ENCODE assay signal across 18 cellular contexts in the genomic region with DNA sequence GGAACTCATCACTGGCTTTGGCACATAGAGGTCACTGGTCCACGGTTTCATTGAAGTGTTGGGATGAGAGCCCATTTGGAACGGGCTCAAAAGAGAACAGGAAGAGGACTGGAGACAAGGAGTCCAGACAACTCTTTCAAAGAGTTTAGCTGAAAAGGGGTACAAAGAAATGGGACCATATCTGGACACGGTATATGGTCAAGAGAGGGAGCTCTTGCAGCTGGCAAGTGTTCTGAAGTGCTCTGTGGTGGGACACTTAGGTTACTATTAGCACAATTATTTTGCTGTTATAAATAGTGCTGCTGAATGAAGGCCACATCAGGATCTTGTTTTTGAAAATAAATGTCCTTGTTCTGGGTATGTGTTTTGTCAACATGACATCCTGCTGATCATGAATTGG. TPM values are rescaled to one million over a fixed set of nuclear protein-coding genes. Genes with fewer than 3 reads are reported as not detected.
DNase-seq lines count a peak whose midpoint lies in the region; ATAC-seq, FAIRE-seq and TF ChIP-seq lines count a peak whose summit lies in the region.
"Had no signal": no experiment of that assay in that cellular context is flagged by ENCODE, and none has a peak within 500 bp of the region (broad histone marks: within the 10 kb centered on the region; RNA-seq: fewer than 3 reads in every experiment).

No MANE protein-coding gene starts in this region.

- intact Hi-C loops in HepG2 (cut with micrococcal nuclease; ENCODE audit: unreplicated experiment) (loop anchor here (1.0 kb wide), 1 partner anchor 129 kb away; no protein-coding TSS in a partner anchor), right lobe of liver (cut with DNase I) (no loop called here), PC-3 (cut with micrococcal nuclease) (no loop called here)

- POLR2A ChIA-PET in HepG2 (lab: Yijun Ruan, JAX) = interaction anchor here (1.7 kb wide), 1 partner anchor 27 kb away, joined by 4 read pairs; a partner anchor contains a TSS
- POLR2A ChIA-PET in PC-3 (lab: Charles Lee; ENCODE audit: unreplicated experiment) = no interaction called here

- H4K20me1 ChIP-seq in HepG2 (ENCODE audit: insufficient read depth, low read length) = no peaks in the 10 kb centered on the region
- no peaks in the 10 kb centered on the region for H4K20me1 ChIP-seq in PC-3 (ENCODE audit: low read length)

- no peak for TF ChIP-seq POLR2A in HepG2 (IDR thresholded peaks at IDR 0.05; ENCODE audit: insufficient read depth in 1 of 2, low read depth in 2 of 2, low read length in 2 of 2)
- TF ChIP-seq POLR2A in right lobe of liver (IDR thresholded peaks at IDR 0.05) = no peak
- no peak for TF ChIP-seq POLR2A in gastroesophageal sphincter (IDR thresholded peaks at IDR 0.05)

- no peak overlapping the region for H3K4me2 ChIP-seq in HepG2 (ENCODE audit: low read depth, low read length)
- H3K4me2 ChIP-seq in PC-3 (ENCODE audit: low read length) = no peak overlapping the region

- peak; percentile 38; the same call in 1 of the 2 replicates for TF ChIP-seq RAD21 in HepG2 (CRISPR knock-in tag; IDR thresholded peaks at IDR 0.05)

- H3F3A ChIP-seq in PC-3 (ENCODE audit: low read length, unreplicated experiment) = no peaks in the 10 kb centered on the region

- FAIRE-seq in HepG2 (lab: Jason Lieb, UNC) = peak; percentile 77
- FAIRE-seq: H1 had no signal

- BruUV-seq in HepG2 (replicated peaks; lab: Mats Ljungman, UMichigan) (no TSS peak), PC-3 (replicated peaks; lab: Mats Ljungman, UMichigan) (no TSS peak)

- TF ChIP-seq CTCF in HepG2 (CRISPR knock-in tag; IDR thresholded peaks at IDR 0.05) = peak; percentile 58
- TF ChIP-seq CTCF in right lobe of liver (IDR thresholded peaks at IDR 0.05) = no peak
- TF ChIP-seq CTCF in PC-3 (conservative IDR thresholded peaks at IDR 0.05; ENCODE audit: low read depth, low read length) = peak; percentile 29
- TF ChIP-seq CTCF in fibroblast of pulmonary artery (IDR thresholded peaks at IDR 0.05; ENCODE audit: low read length, missing control alignments) = peak; percentile 24
- TF ChIP-seq CTCF in gastroesophageal sphincter (IDR thresholded peaks at IDR 0.05) = no peak

- in situ Hi-C loops in HepG2 (cut with HindIII; ENCODE audit: extremely low pct_ligation_motif_present, low pct_unique_long_range_greater_than_20kb) = no loop called here

- H3K27ac ChIP-seq in HepG2 (ENCODE audit: extremely low read length, insufficient read depth, low read length) = no peak overlapping the region
- no peak overlapping the region for H3K27ac ChIP-seq in right lobe of liver
- H3K27ac ChIP-seq in PC-3 (ENCODE audit: low read length) = no peak overlapping the region
- H3K27ac ChIP-seq in gastroesophageal sphincter = no peak overlapping the region
- H3K27ac ChIP-seq: esophagus muscularis mucosa, upper lobe of left lung had no signal

- H3K9me3 ChIP-seq in HepG2 (ENCODE audit: low read length) = no peaks in the 10 kb centered on the region
- no peaks in the 10 kb centered on the region for H3K9me3 ChIP-seq in right lobe of liver
- H3K9me3 ChIP-seq in PC-3 (ENCODE audit: low read length) = no peaks in the 10 kb centered on the region
- H3K9me3 ChIP-seq in gastroesophageal sphincter = no peaks in the 10 kb centered on the region
- H3K9me3 ChIP-seq: esophagus muscularis mucosa, upper lobe of left lung had no signal

- peaks cover 10% of the 10 kb centered on the region for H3K79me2 ChIP-seq in HepG2 (ENCODE audit: insufficient read depth, low read length)
- no peaks in the 10 kb centered on the region for H3K79me2 ChIP-seq in PC-3 (ENCODE audit: low read length)

- no peaks in the 10 kb centered on the region; a peak in 1 of 5 replicates for H3K27me3 ChIP-seq in HepG2 (ENCODE audit: control insufficient read depth in 1 of 2, insufficient read depth in 2 of 2, low read length in 2 of 2)
- H3K27me3 ChIP-seq in right lobe of liver = no peaks in the 10 kb centered on the region
- H3K27me3 ChIP-seq in PC-3 (ENCODE audit: low read length) = no peaks in the 10 kb centered on the region
- H3K27me3 ChIP-seq in gastroesophageal sphincter = no peaks in the 10 kb centered on the region
- H3K27me3 ChIP-seq: esophagus muscularis mucosa, upper lobe of left lung had no signal

- H3K36me3 ChIP-seq in HepG2 (replicated peaks in 1 of 2; ENCODE audit: control insufficient read depth in 1 of 2, insufficient read depth in 2 of 2, low read length in 2 of 2) = no peaks in the 10 kb centered on the region; a peak in 2 of 5 replicates
- peaks cover 0 to 38% (median 15%) of the 10 kb centered on the region in 4 donors for H3K36me3 ChIP-seq in right lobe of liver
- no peaks in the 10 kb centered on the region for H3K36me3 ChIP-seq in PC-3 (ENCODE audit: low read depth, low read length)
- H3K36me3 ChIP-seq in gastroesophageal sphincter = no peaks in the 10 kb centered on the region
- H3K36me3 ChIP-seq: esophagus muscularis mucosa, upper lobe of left lung had no signal

- ATAC-seq in HepG2 (no peak), right lobe of liver (no peak), PC-3 (peak; percentile 25; the same call in 1 of the 2 replicates), gastroesophageal sphincter (no peak), HG02840 (IDR thresholded peaks at IDR 0.05; ENCODE audit: low FRiP score, unreplicated experiment) (no peak), GM18873 (IDR thresholded peaks at IDR 0.05; ENCODE audit: low FRiP score, unreplicated experiment) (no peak)

- H3K4me1 ChIP-seq in HepG2 (ENCODE audit: insufficient read depth, low read length) (peaks cover 24% of the 10 kb centered on the region), right lobe of liver (peaks cover 0 to 13% (median 0%) of the 10 kb centered on the region in 4 donors), PC-3 (ENCODE audit: insufficient read depth, low read length) (peaks cover 11% of the 10 kb centered on the region), gastroesophageal sphincter (no peaks in the 10 kb centered on the region)
- H3K4me1 ChIP-seq: esophagus muscularis mucosa had no signal

- peak; percentile 45 for DNase-seq in HepG2 (ENCODE audit: low spot score)
- no peak for DNase-seq in right lobe of liver
- no peak for DNase-seq in PC-3
- DNase-seq in fibroblast of pulmonary artery (ENCODE audit: low read depth) = peak; percentile 30
- DNase-seq in GM19238 (ENCODE audit: insufficient read length, low spot score) = no peak
- DNase-seq: activated CD4-positive, alpha-beta T cell treated with anti-CD3 and anti-CD28 coated beads for 1 hour; activated gamma-delta T cell treated with Interleukin-2 at 50 U/mL for 16 hours; anterior cingulate cortex; CD4-positive, alpha-beta T cell; NCI-H1048; NCI-H2107; NCI-H774 had no signal

- 66% methylated on average over 3 of the region's 3 CpGs for WGBS in HepG2 (ENCODE audit: low lambda C conversion rate)
- 29% methylated on average over 3 of the region's 3 CpGs for WGBS in right lobe of liver (ENCODE audit: insufficient coverage, low coverage, low lambda C conversion rate, missing lambda C conversion rate)
- WGBS in gastroesophageal sphincter (ENCODE audit: low coverage in 1 of 2), 2 donors = 44 to 65% methylated on average over 3 of the region's 3 CpGs

- no peak overlapping the region for H3K9ac ChIP-seq in HepG2 (ENCODE audit: insufficient read depth, low read depth, low read length)
- H3K9ac ChIP-seq in PC-3 (ENCODE audit: low read length) = no peak overlapping the region

- no peak overlapping the region for H2AFZ ChIP-seq in HepG2 (ENCODE audit: low read length)
- no peak overlapping the region for H2AFZ ChIP-seq in PC-3 (ENCODE audit: low read length)

- no peak overlapping the region for H3K4me3 ChIP-seq in HepG2 (replicated peaks in 1 of 3; ENCODE audit: insufficient read depth in 1 of 3, low read depth in 2 of 3, low read length in 3 of 3)
- H3K4me3 ChIP-seq in right lobe of liver = no peak overlapping the region
- H3K4me3 ChIP-seq in PC-3 (ENCODE audit: low read length) = no peak overlapping the region
- H3K4me3 ChIP-seq in fibroblast of pulmonary artery (replicated peaks; ENCODE audit: low read depth, low read length) = no peak overlapping the region
- no peak overlapping the region for H3K4me3 ChIP-seq in gastroesophageal sphincter
- H3K4me3 ChIP-seq: esophagus muscularis mucosa, upper lobe of left lung had no signal

- TF ChIP-seq EP300 in HepG2 (IDR thresholded peaks at IDR 0.05; ENCODE audit: low read depth in 2 of 2, low read length in 2 of 2) (no peak), HepG2 (CRISPR knock-in tag; IDR thresholded peaks at IDR 0.05; ENCODE audit: borderline replicate concordance) (no peak), gastroesophageal sphincter (IDR thresholded peaks at IDR 0.05) (no peak)

- H3K9me2 ChIP-seq in PC-3 (replicated peaks; ENCODE audit: low read length) = no peaks in the 10 kb centered on the region

- CTCF ChIA-PET in HepG2 (lab: Yijun Ruan, JAX; ENCODE audit: low intra/inter-chr PET ratio, low total read pairs) (interaction anchor here (0.7 kb wide), 1 partner anchor 129 kb away, joined by 3 read pairs; no protein-coding TSS in a partner anchor), PC-3 (lab: Charles Lee) (no interaction called here)

RNA-seq across cellular contexts. Expression of a gene that starts 4.6 kb away (rescaled TPM):
- total RNA-seq in HepG2 (2016; rRNA removed; fragmentation: Illumina TruSeq; extraction: Trizol) (29.4 and 34.3 TPM in 2 replicates), right lobe of liver (10 to 100 TPM; 47.3 to 80.2 (median 66.9) TPM), PC-3 (2014; rRNA removed) (3.0 and 6.6 TPM in 2 replicates), gastroesophageal sphincter (1 to 10 TPM in 1 of 4 donors, under 1 TPM in 1, not detected in 2; 0.16 to 2.2 TPM)
- 8.6 and 11.8 TPM in 2 replicates for total RNA-seq in HepG2 (2016; cell fraction: cytosol; rRNA removed; fragmentation: Illumina TruSeq; extraction: Trizol; ENCODE audit: low read depth)
- 29.7 and 31.2 TPM in 2 replicates for total RNA-seq in HepG2 (2016; cell fraction: insoluble cytoplasmic fraction; rRNA removed; fragmentation: Illumina TruSeq; extraction: Trizol)
- 25.9 and 26.5 TPM in 2 replicates for total RNA-seq in HepG2 (2016; cell fraction: membrane; rRNA removed; fragmentation: Illumina TruSeq; extraction: Trizol)
- 19.8 and 26.8 TPM in 2 replicates for total RNA-seq in HepG2 (2016; cell fraction: nucleus; rRNA removed; fragmentation: Illumina TruSeq; extraction: Trizol)
- 6.2 and 12.6 TPM in 2 replicates for polyA plus RNA-seq in HepG2 (2011; rRNA removed)
- polyA plus RNA-seq in HepG2 (2011; cell fraction: cytosol; rRNA removed) = 3.9 and 5.3 TPM in 2 replicates
- polyA plus RNA-seq in HepG2 (2011; cell fraction: nucleus; rRNA removed) = 24.1 and 26.7 TPM in 2 replicates
- polyA plus RNA-seq in HepG2 (2012) = 6.9 and 8.9 TPM in 2 replicates
- polyA plus RNA-seq in HepG2 (2016; cell fraction: cytosol; fragmentation: Illumina TruSeq; extraction: Trizol; ENCODE audit: low read depth) = 5.2 and 5.4 TPM in 2 replicates
- 21.3 and 23.7 TPM in 2 replicates for polyA plus RNA-seq in HepG2 (2016; cell fraction: insoluble cytoplasmic fraction; fragmentation: Illumina TruSeq; extraction: Trizol; ENCODE audit: low read depth)
- polyA plus RNA-seq in HepG2 (2016; cell fraction: membrane; fragmentation: Illumina TruSeq; extraction: Trizol; ENCODE audit: low read depth) = 14.3 and 14.5 TPM in 2 replicates
- 36.0 and 42.8 TPM in 2 replicates for polyA plus RNA-seq in HepG2 (2016; cell fraction: nucleus; fragmentation: Illumina TruSeq; extraction: Trizol; ENCODE audit: insufficient read depth, low read depth)
- polyA minus RNA-seq in HepG2 (2011; rRNA and poly(A)+ RNA removed; ENCODE audit: low replicate concordance) = 1.3 and 17.3 TPM in 2 replicates
- 4.6 and 10.9 TPM in 2 replicates for polyA minus RNA-seq in HepG2 (2011; cell fraction: cytosol; rRNA and poly(A)+ RNA removed)
- 16.4 and 18.5 TPM in 2 replicates for polyA minus RNA-seq in HepG2 (2011; cell fraction: nucleus; rRNA and poly(A)+ RNA removed)
- total RNA-seq: H1 had no signal

RNA-seq across cellular contexts. Expression of a gene that starts 27.3 kb away (rescaled TPM):
- total RNA-seq in HepG2 (2016; rRNA removed; fragmentation: Illumina TruSeq; extraction: Trizol) (64.0 and 80.6 TPM in 2 replicates), right lobe of liver (1 to 10 TPM; 3.4 to 6.0 (median 4.1) TPM), PC-3 (2014; rRNA removed) (22.9 and 23.0 TPM in 2 replicates), gastroesophageal sphincter (10 to 100 TPM; 13.6 to 22.1 (median 16.7) TPM)
- total RNA-seq in HepG2 (2016; cell fraction: cytosol; rRNA removed; fragmentation: Illumina TruSeq; extraction: Trizol; ENCODE audit: low read depth) = 77.1 and 79.7 TPM in 2 replicates
- 66.3 and 80.0 TPM in 2 replicates for total RNA-seq in HepG2 (2016; cell fraction: insoluble cytoplasmic fraction; rRNA removed; fragmentation: Illumina TruSeq; extraction: Trizol)
- total RNA-seq in HepG2 (2016; cell fraction: membrane; rRNA removed; fragmentation: Illumina TruSeq; extraction: Trizol) = 101 and 102 TPM in 2 replicates
- total RNA-seq in HepG2 (2016; cell fraction: nucleus; rRNA removed; fragmentation: Illumina TruSeq; extraction: Trizol) = 36.2 and 38.4 TPM in 2 replicates
- 36.9 and 48.0 TPM in 2 replicates for polyA plus RNA-seq in HepG2 (2011; rRNA removed)
- 35.4 and 36.4 TPM in 2 replicates for polyA plus RNA-seq in HepG2 (2011; cell fraction: cytosol; rRNA removed)
- 22.2 and 22.4 TPM in 2 replicates for polyA plus RNA-seq in HepG2 (2011; cell fraction: nucleus; rRNA removed)
- 31.1 and 41.7 TPM in 2 replicates for polyA plus RNA-seq in HepG2 (2012)
- polyA plus RNA-seq in HepG2 (2016; cell fraction: cytosol; fragmentation: Illumina TruSeq; extraction: Trizol; ENCODE audit: low read depth) = 83.2 and 85.7 TPM in 2 replicates
- 91.0 and 94.9 TPM in 2 replicates for polyA plus RNA-seq in HepG2 (2016; cell fraction: insoluble cytoplasmic fraction; fragmentation: Illumina TruSeq; extraction: Trizol; ENCODE audit: low read depth)
- polyA plus RNA-seq in HepG2 (2016; cell fraction: membrane; fragmentation: Illumina TruSeq; extraction: Trizol; ENCODE audit: low read depth) = 85.8 and 88.2 TPM in 2 replicates
- 41.4 and 43.4 TPM in 2 replicates for polyA plus RNA-seq in HepG2 (2016; cell fraction: nucleus; fragmentation: Illumina TruSeq; extraction: Trizol; ENCODE audit: insufficient read depth, low read depth)
- 53.4 and 59.7 TPM in 2 replicates for polyA minus RNA-seq in HepG2 (2011; rRNA and poly(A)+ RNA removed; ENCODE audit: low replicate concordance)
- 15.6 and 20.1 TPM in 2 replicates for polyA minus RNA-seq in HepG2 (2011; cell fraction: cytosol; rRNA and poly(A)+ RNA removed)
- 21.4 and 26.9 TPM in 2 replicates for polyA minus RNA-seq in HepG2 (2011; cell fraction: nucleus; rRNA and poly(A)+ RNA removed)

RNA-seq across cellular contexts. Expression of a gene that starts 55.9 kb away (rescaled TPM):
- total RNA-seq in HepG2 (2016; rRNA removed; fragmentation: Illumina TruSeq; extraction: Trizol) (2.4 and 9.0 TPM in 2 replicates), right lobe of liver (1 to 10 TPM; 1.2 to 3.2 (median 2.4) TPM), PC-3 (2014; rRNA removed) (9.9 and 20.7 TPM in 2 replicates), gastroesophageal sphincter (10 to 100 TPM in 2 of 4 donors, 1 to 10 TPM in 2; 7.5 to 34.7 (median 15.7) TPM)
- total RNA-seq in HepG2 (2016; cell fraction: cytosol; rRNA removed; fragmentation: Illumina TruSeq; extraction: Trizol; ENCODE audit: low read depth) = 2.7 and 2.9 TPM in 2 replicates
- 1.7 and 8.3 TPM in 2 replicates for total RNA-seq in HepG2 (2016; cell fraction: insoluble cytoplasmic fraction; rRNA removed; fragmentation: Illumina TruSeq; extraction: Trizol)
- total RNA-seq in HepG2 (2016; cell fraction: membrane; rRNA removed; fragmentation: Illumina TruSeq; extraction: Trizol) = 1.8 and 3.0 TPM in 2 replicates
- 19.0 and 22.4 TPM in 2 replicates for total RNA-seq in HepG2 (2016; cell fraction: nucleus; rRNA removed; fragmentation: Illumina TruSeq; extraction: Trizol)
- polyA plus RNA-seq in HepG2 (2011; rRNA removed) = 17.8 and 23.8 TPM in 2 replicates
- 2.3 and 3.0 TPM in 2 replicates for polyA plus RNA-seq in HepG2 (2011; cell fraction: cytosol; rRNA removed)
- 165 and 173 TPM in 2 replicates for polyA plus RNA-seq in HepG2 (2011; cell fraction: nucleus; rRNA removed)
- polyA plus RNA-seq in HepG2 (2012) = 11.7 and 15.2 TPM in 2 replicates
- polyA plus RNA-seq in HepG2 (2016; cell fraction: cytosol; fragmentation: Illumina TruSeq; extraction: Trizol; ENCODE audit: low read depth) = 0.17 and 0.46 TPM in 2 replicates
- 1.1 and 1.9 TPM in 2 replicates for polyA plus RNA-seq in HepG2 (2016; cell fraction: insoluble cytoplasmic fraction; fragmentation: Illumina TruSeq; extraction: Trizol; ENCODE audit: low read depth)
- 0.76 and 0.97 TPM in 2 replicates for polyA plus RNA-seq in HepG2 (2016; cell fraction: membrane; fragmentation: Illumina TruSeq; extraction: Trizol; ENCODE audit: low read depth)
- polyA plus RNA-seq in HepG2 (2016; cell fraction: nucleus; fragmentation: Illumina TruSeq; extraction: Trizol; ENCODE audit: insufficient read depth, low read depth) = 27.6 and 31.6 TPM in 2 replicates
- 21.5 and 30.3 TPM in 2 replicates for polyA minus RNA-seq in HepG2 (2011; rRNA and poly(A)+ RNA removed; ENCODE audit: low replicate concordance)
- 2.5 TPM in 2 replicates for polyA minus RNA-seq in HepG2 (2011; cell fraction: cytosol; rRNA and poly(A)+ RNA removed)
- 70.9 and 90.3 TPM in 2 replicates for polyA minus RNA-seq in HepG2 (2011; cell fraction: nucleus; rRNA and poly(A)+ RNA removed)

Comparison
In these comparisons a context has a peak if more than half of its experiments do, and no peak if none do; other contexts are left out.
1. DNase-seq: peak in HepG2 (single experiment) and fibroblast of pulmonary artery (single experiment); none in right lobe of liver (0 of 3), PC-3 (single experiment) and GM19238 (single experiment).
2. CTCF ChIP-seq: peak in HepG2 (single experiment), PC-3 (single experiment) and fibroblast of pulmonary artery (single experiment); none in right lobe of liver (0 of 4) and gastroesophageal sphincter (0 of 4).